31 cellular contexts compared by ENCODE assay signal in the genomic region with DNA sequence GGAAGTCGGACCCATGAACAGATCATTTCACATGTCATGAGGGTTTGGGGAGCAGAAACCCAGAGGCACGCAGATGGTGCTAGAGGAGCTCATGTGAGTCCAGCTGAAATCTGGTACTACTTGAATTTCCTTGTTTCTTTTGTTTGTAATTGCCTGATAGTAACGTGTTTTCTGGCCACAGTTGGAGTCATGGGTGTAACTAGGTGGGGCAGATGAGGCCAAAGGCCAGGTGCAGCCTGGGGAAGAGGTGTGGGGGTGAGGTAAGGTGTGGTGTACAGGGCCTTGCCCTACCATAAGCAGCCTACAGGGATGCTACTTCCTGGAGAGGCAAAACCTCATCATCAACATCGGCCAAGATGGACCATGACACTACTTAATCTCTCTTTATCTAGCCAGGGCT.
DNase-seq lines count a peak whose midpoint lies in the region; TF ChIP-seq lines count a peak whose summit lies in the region.
"Had no signal": no experiment of that assay in that cellular context is flagged by ENCODE, and none has a peak within 500 bp of the region (broad histone marks: within the 10 kb centered on the region; RNA-seq: fewer than 3 reads in every experiment).

No MANE protein-coding gene starts in this region.

- no peaks in the 10 kb centered on the region for H3K9me3 ChIP-seq in muscle layer of duodenum (ENCODE audit: control insufficient read depth in 1 of 2, low read length in 2 of 2)
- H3K9me3 ChIP-seq: ascending aorta, esophagus muscularis mucosa, heart left ventricle, right lobe of liver, thyroid gland had no signal

- no peak overlapping the region for H3K4me3 ChIP-seq in epithelial cell of esophagus (ENCODE audit: low read length)
- H3K4me3 ChIP-seq in muscle layer of duodenum (ENCODE audit: low read depth in 1 of 2, low read length in 2 of 2), result no peak overlapping the region
- H3K4me3 ChIP-seq: ascending aorta, cardiac muscle cell, coronary artery, esophagus muscularis mucosa, heart left ventricle, lung, right lobe of liver, thyroid gland had no signal

- no peaks in the 10 kb centered on the region for H3K36me3 ChIP-seq in muscle layer of duodenum (ENCODE audit: control insufficient read depth in 1 of 2, insufficient read depth in 2 of 2, low read length in 2 of 2)
- H3K36me3 ChIP-seq: ascending aorta, cardiac muscle cell, esophagus muscularis mucosa, heart left ventricle, right lobe of liver, thyroid gland had no signal

- peaks cover 4 to 13% of the 10 kb centered on the region in 2 donors for H3K4me1 ChIP-seq in muscle layer of duodenum (ENCODE audit: control insufficient read depth in 1 of 2, insufficient read depth in 2 of 2, low read length in 2 of 2)

- no peak for TF ChIP-seq CTCF in epithelial cell of esophagus (IDR thresholded peaks at IDR 0.05; ENCODE audit: insufficient read depth, low read depth, low read length, missing control alignments)

- H3K27ac ChIP-seq in muscle layer of duodenum (ENCODE audit: low read length), result peak overlapping the region; percentile 78
- H3K27ac ChIP-seq: ascending aorta, C4-2B, cardiac muscle cell, coronary artery, esophagus muscularis mucosa, foreskin keratinocyte, heart left ventricle, right lobe of liver had no signal

- in situ Hi-C loops in KBM-7 (cut with MboI; ENCODE audit: low pct_unique_long_range_greater_than_20kb, low sequenced_read_pairs), result no loop called here

- no peaks in the 10 kb centered on the region for H3K27me3 ChIP-seq in muscle layer of duodenum (ENCODE audit: low read depth, low read length)
- H3K27me3 ChIP-seq: ascending aorta, cardiac muscle cell, esophagus muscularis mucosa, foreskin keratinocyte, heart left ventricle, right lobe of liver, thyroid gland had no signal

- DNase-seq in NCI-H2227 treated with DMSO at 0.1 percent for 48 hours (lab: John Stamatoyannopoulos, UW) (peak; percentile 0), NCI-H2227 (lab: John Stamatoyannopoulos, UW; ENCODE audit: unreplicated experiment) (no peak), epithelial cell of esophagus (ENCODE audit: low read depth) (peak; percentile 25), cerebellar cortex (ENCODE audit: low spot score) (no peak), T-helper 2 cell (no peak), NCI-H1436 treated with DMSO at 0.1 percent for 48 hours (lab: John Stamatoyannopoulos, UW) (no peak), KBM-7 (no peak)
- DNase-seq: activated CD4-positive, alpha-beta memory T cell treated with anti-CD3 and anti-CD28 coated beads for 36 hours; activated CD4-positive, alpha-beta T cell treated with anti-CD3 and anti-CD28 coated beads for 1 hour; activated T-cell treated with anti-CD3 and anti-CD28 coated beads, Interleukin-2, amount 50 U/mL, for 72 hours; effector memory CD4-positive, alpha-beta T cell; foreskin keratinocyte; heart left ventricle; HFFc6; kidney glomerular epithelial cell; NCI-H1105; NCI-H187 treated with DMSO at 0.1 percent for 48 hours; NCI-H524 treated with DMSO at 0.1 percent for 48 hours; NK-92 treated with Interleukin-12 subunit alpha and Interleukin-12 subunit beta, amount 100 ng/mL, for 24 hours; PC-3; right lobe of liver; SHP77; stimulated activated CD4-positive, alpha-beta T cell treated with anti-CD3 and anti-CD28 coated beads, Interleukin-2, amount 100 ng/mL, for 48 hours; thyroid gland had no signal

Comparison
In these comparisons a context has a peak if more than half of its experiments do, and no peak if none do; other contexts are left out.
1. DNase-seq: peak in NCI-H2227 treated with DMSO at 0.1 percent for 48 hours (single experiment) and epithelial cell of esophagus (single experiment); none in NCI-H2227 (single experiment), cerebellar cortex (single experiment), T-helper 2 cell (0 of 5), NCI-H1436 treated with DMSO at 0.1 percent for 48 hours (single experiment) and KBM-7 (single experiment).